ENCODE assay signal across 1 cellular context in genomic region chr17:7883781-7884386, GRCh38.
TF ChIP-seq lines count a peak whose summit lies in the region.

No MANE protein-coding gene starts in this region.

TF ChIP-seq in Ishikawa, 13 proteins besides CTCF, POLR2A, EP300 and RAD21:
- no peak for TF ChIP-seq TCF12 (IDR thresholded peaks at IDR 0.05; ENCODE audit: low read depth)
- TF ChIP-seq FOXM1 (IDR thresholded peaks at IDR 0.05; ENCODE audit: borderline replicate concordance, low read depth) = no peak
- no peak for TF ChIP-seq CEBPB (IDR thresholded peaks at IDR 0.05)
- no peak for TF ChIP-seq NFIC (IDR thresholded peaks at IDR 0.05)
- TF ChIP-seq YY1 (IDR thresholded peaks at IDR 0.05; ENCODE audit: low read depth) = peak; percentile 60; the same call in 1 of the 2 replicates
- TF ChIP-seq ZBTB7A (IDR thresholded peaks at IDR 0.05; ENCODE audit: low read depth) = 0 out of 2 replicates have a peak, but pooled peaks have one; percentile 29
- no peak for TF ChIP-seq REST (IDR thresholded peaks at IDR 0.05; ENCODE audit: low read depth)
- TF ChIP-seq CREB1 (IDR thresholded peaks at IDR 0.05; ENCODE audit: low read depth) = no peak
- no peak for TF ChIP-seq EGR1 (IDR thresholded peaks at IDR 0.05)
TF ChIP-seq in Ishikawa: peak in this region for 2.
